In the genomic region with DNA sequence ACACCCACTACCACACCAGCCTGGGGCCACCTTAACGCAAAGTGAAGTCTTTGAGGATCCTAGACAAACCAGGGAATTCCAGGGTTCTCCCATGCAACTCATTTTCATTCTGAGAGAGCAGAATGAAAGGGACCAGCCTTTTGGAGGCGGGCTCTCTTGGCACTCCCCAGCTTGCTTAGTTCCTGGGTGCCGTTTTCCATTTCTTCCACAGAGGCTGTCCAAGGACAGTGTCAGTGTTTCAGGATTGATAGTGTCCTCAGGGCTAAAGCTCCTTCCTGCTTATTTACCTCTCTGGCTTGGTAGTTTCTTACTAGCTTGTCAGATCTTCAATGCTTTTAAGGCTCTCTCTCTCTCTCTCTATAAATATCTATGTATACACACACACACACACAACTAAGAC, we compare ENCODE assay signal across 17 cellular contexts. TPM values are rescaled to one million over a fixed set of nuclear protein-coding genes. Genes with fewer than 3 reads are reported as not detected.
DNase-seq lines count a peak whose midpoint lies in the region; ATAC-seq and TF ChIP-seq lines count a peak whose summit lies in the region.
"Had no signal": no experiment of that assay in that cellular context is flagged by ENCODE, and none has a peak within 500 bp of the region (broad histone marks: within the 10 kb centered on the region; RNA-seq: fewer than 3 reads in every experiment).

No MANE protein-coding gene starts in this region.

- H2AK5ac ChIP-seq in neuronal stem cell (ENCODE audit: low read depth, low read length): no peak overlapping the region

- H3K4me1 ChIP-seq in adrenal gland (replicated peaks in 1 of 2) (peaks cover 4 to 15% of the 10 kb centered on the region in 2 donors), neuronal stem cell (ENCODE audit: control insufficient read depth in 2 of 2, insufficient read depth in 1 of 2, low read depth in 1 of 2, low read length in 2 of 2) (peaks cover 0 to 3% of the 10 kb centered on the region in 2 donors)
- H3K4me1 ChIP-seq: BLaER1 had no signal

- intact Hi-C loops in adrenal gland (cut with DNase I): no loop called here

- H2BK15ac ChIP-seq in neuronal stem cell (ENCODE audit: low read length): no peak overlapping the region

- H2BK120ac ChIP-seq in neuronal stem cell (ENCODE audit: low read depth, low read length): no peak overlapping the region

- DNase-seq in NCI-H2227 (lab: John Stamatoyannopoulos, UW; ENCODE audit: unreplicated experiment) (peak; percentile 6), NCI-H2227 treated with DMSO at 0.1 percent for 48 hours (lab: John Stamatoyannopoulos, UW) (no peak), HEK293T (ENCODE audit: extremely low spot score) (no peak), adrenal gland (peak in 5 of 7 donors; percentile 25 to 55 (median 37)), neuronal stem cell (ENCODE audit: low spot score) (no peak), hypothalamus (lab: John Stamatoyannopoulos, UW) (no peak), NOMO-1 treated with DMSO at 0.1 percent for 48 hours (lab: John Stamatoyannopoulos, UW; ENCODE audit: unreplicated experiment) (no peak)
- DNase-seq: AML-193; Calu3; CD4-positive, alpha-beta T cell; DMS 273 treated with DMSO at 0.1 percent for 48 hours had no signal

- H3K27ac ChIP-seq in adrenal gland (no peak overlapping the region), neuronal stem cell (replicated peaks; ENCODE audit: low read length) (no peak overlapping the region)
- H3K27ac ChIP-seq: 22Rv1, BLaER1 had no signal

- H4K8ac ChIP-seq in neuronal stem cell (ENCODE audit: low read depth, low read length): no peak overlapping the region

- H3K23ac ChIP-seq in neuronal stem cell (ENCODE audit: low read depth, low read length, poor library complexity): no peak overlapping the region

- peaks cover 0 to 11% of the 10 kb centered on the region in 2 donors for H3K36me3 ChIP-seq in adrenal gland (replicated peaks in 1 of 2)
- H3K36me3 ChIP-seq in neuronal stem cell (replicated peaks in 1 of 2; ENCODE audit: control insufficient read depth in 2 of 2, insufficient read depth in 2 of 2, low read length in 2 of 2): no peaks in the 10 kb centered on the region

- TF ChIP-seq POLR2A in adrenal gland (IDR thresholded peaks at IDR 0.05): no peak
- no peak for TF ChIP-seq POLR2A in GM18505 (IDR thresholded peaks at IDR 0.05; ENCODE audit: borderline replicate concordance, extremely low read depth, insufficient read depth, insufficient read length)

- H3K27me3 ChIP-seq in adrenal gland: no peaks in the 10 kb centered on the region
- no peaks in the 10 kb centered on the region for H3K27me3 ChIP-seq in neuronal stem cell (ENCODE audit: control insufficient read depth in 3 of 3, insufficient read depth in 3 of 3, low read depth in 1 of 3, low read length in 3 of 3)
- H3K27me3 ChIP-seq: BLaER1 had no signal

- no peak overlapping the region for H3K4ac ChIP-seq in neuronal stem cell (ENCODE audit: low read length)

- H4K91ac ChIP-seq in neuronal stem cell (ENCODE audit: low read depth, low read length, poor library complexity): no peak overlapping the region

- no peak overlapping the region for H2BK12ac ChIP-seq in neuronal stem cell (ENCODE audit: low read length)

- H2AFZ ChIP-seq in neuronal stem cell (ENCODE audit: low read length): peak overlapping the region; percentile 57

- H3K4me3 ChIP-seq in adrenal gland (no peak overlapping the region), neuronal stem cell (ENCODE audit: low read length in 2 of 2) (no peak overlapping the region)
- H3K4me3 ChIP-seq: BLaER1, GM12878 had no signal

- CTCF ChIA-PET in HEK293T (lab: Yijun Ruan, JAX): interaction anchor here (0.6 to 1.4 kb wide), 3 partner anchors 17 to 292 kb away, joined by 3 to 4 read pairs (median 3); no protein-coding TSS in a partner anchor

- WGBS in adrenal gland, 4 donors: 43 to 55% (median 51%) methylated on average over 3 of the region's 3 CpGs
- WGBS in neuronal stem cell (ENCODE audit: extremely low coverage in 2 of 2, insufficient read length in 2 of 2, insufficient replicate concordance in 1 of 2), 2 donors: no CpG with 5 or more reads among the region's 3 CpGs

- no peak overlapping the region for H2BK5ac ChIP-seq in neuronal stem cell (ENCODE audit: low read length)

- no peak for TF ChIP-seq CTCF in adrenal gland (IDR thresholded peaks at IDR 0.05)

- H3K18ac ChIP-seq in neuronal stem cell (ENCODE audit: low read length): no peak overlapping the region

- no peaks in the 10 kb centered on the region for H3K9me3 ChIP-seq in adrenal gland (replicated peaks in 1 of 3)
- H3K9me3 ChIP-seq in neuronal stem cell (replicated peaks in 1 of 2; ENCODE audit: control insufficient read depth in 2 of 2, insufficient read depth in 1 of 2, low read depth in 1 of 2, low read length in 2 of 2): peaks cover 2 to 20% of the 10 kb centered on the region in 2 donors

- no peak for ATAC-seq in GM18505 (IDR thresholded peaks at IDR 0.05; ENCODE audit: unreplicated experiment)
- ATAC-seq: GM12878, HCT116 had no signal

- H3K14ac ChIP-seq in neuronal stem cell (ENCODE audit: low read length): no peak overlapping the region

- no peaks in the 10 kb centered on the region for H3K79me1 ChIP-seq in neuronal stem cell (ENCODE audit: low read depth, low read length)

- no peak overlapping the region for H3K9ac ChIP-seq in neuronal stem cell (ENCODE audit: low read depth, low read length, poor library complexity)
- H3K9ac ChIP-seq: BLaER1 had no signal

- H3K4me2 ChIP-seq in neuronal stem cell (ENCODE audit: insufficient read depth, low read length, poor library complexity, severe bottlenecking): no peak overlapping the region
- H3K4me2 ChIP-seq: BLaER1 had no signal

- POLR2A ChIA-PET in HEK293T (lab: Yijun Ruan, JAX): no interaction called here

TF ChIP-seq in HEK293T, 16 proteins besides CTCF, POLR2A, EP300 and RAD21:
- TF ChIP-seq FOXM1 (IDR thresholded peaks at IDR 0.05; ENCODE audit: borderline replicate concordance) (no peak), SUZ12 (IDR thresholded peaks at IDR 0.05) (no peak), TARDBP (IDR thresholded peaks at IDR 0.05) (no peak), NFRKB (IDR thresholded peaks at IDR 0.05) (no peak), ARNT (IDR thresholded peaks at IDR 0.05) (no peak)
- TF ChIP-seq, protein P1, sequence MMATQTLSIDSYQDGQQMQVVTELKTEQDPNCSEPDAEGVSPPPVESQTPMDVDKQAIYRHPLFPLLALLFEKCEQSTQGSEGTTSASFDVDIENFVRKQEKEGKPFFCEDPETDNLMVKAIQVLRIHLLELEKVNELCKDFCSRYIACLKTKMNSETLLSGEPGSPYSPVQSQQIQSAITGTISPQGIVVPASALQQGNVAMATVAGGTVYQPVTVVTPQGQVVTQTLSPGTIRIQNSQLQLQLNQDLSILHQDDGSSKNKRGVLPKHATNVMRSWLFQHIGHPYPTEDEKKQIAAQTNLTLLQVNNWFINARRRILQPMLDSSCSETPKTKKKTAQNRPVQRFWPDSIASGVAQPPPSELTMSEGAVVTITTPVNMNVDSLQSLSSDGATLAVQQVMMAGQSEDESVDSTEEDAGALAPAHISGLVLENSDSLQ (IDR thresholded peaks at IDR 0.05): peak; percentile 68

RNA-seq across cellular contexts. Expression of a gene that starts 30.1 kb away (rescaled TPM):
- total RNA-seq in adrenal gland: 10 to 100 TPM in 1 of 8 donors, 1 to 10 TPM in 3, under 1 TPM in 2, not detected in 2; 0.22 to 14.2 (median 1.9) TPM
- 10 to 100 TPM in 1 of 3 donors, 1 to 10 TPM in 2; 4.2 to 25.8 (median 9.7) TPM for polyA plus RNA-seq in adrenal gland
- 26.0 TPM for polyA plus RNA-seq in neuronal stem cell (2013, experiment 1 of 2)
- polyA plus RNA-seq in neuronal stem cell (2013, experiment 2 of 2): 27.9 TPM
- total RNA-seq: CD4-positive, alpha-beta T cell; GM12878 had no signal
- polyA plus RNA-seq: IgD-negative memory B cell had no signal

Comparison
In these comparisons a context has a peak if more than half of its experiments do, and no peak if none do; other contexts are left out.
1. DNase-seq: peak in NCI-H2227 (single experiment) and adrenal gland (5 of 7); none in NCI-H2227 treated with DMSO at 0.1 percent for 48 hours (single experiment), HEK293T (single experiment), neuronal stem cell (single experiment), hypothalamus (0 of 51) and NOMO-1 treated with DMSO at 0.1 percent for 48 hours (single experiment).